In genomic region chr1:204763773-204764427, GRCh38 we compare ENCODE assay signal across 8 cellular contexts.
DNase-seq lines count a peak whose midpoint lies in the region; FAIRE-seq and TF ChIP-seq lines count a peak whose summit lies in the region.

No MANE protein-coding gene starts in this region.

- no peak overlapping the region for H2AK5ac ChIP-seq in H9 (ENCODE audit: insufficient read length, low read length)

- no peaks in the 10 kb centered on the region for H3K36me3 ChIP-seq in left ventricle myocardium inferior

- no peak overlapping the region for H2BK12ac ChIP-seq in H9 (ENCODE audit: insufficient read length, low read depth, low read length)

- intact Hi-C loops in left ventricle myocardium inferior (cut with micrococcal nuclease) = loop anchor here (5.0 kb wide), 1 partner anchor 197 kb away; no protein-coding TSS in a partner anchor

- H3K23me2 ChIP-seq in H9 (ENCODE audit: insufficient read length, low read depth, low read length, poor library complexity, severe bottlenecking) = no peaks in the 10 kb centered on the region

- H3K36me3 Mint-ChIP-seq in H9 (ENCODE audit: insufficient read depth in 1 of 3, low read depth in 3 of 3) = peaks cover 0 to 4% (median 0%) of the 10 kb centered on the region in 3 experiments; a peak in 1 of 7 replicates

- H4K5ac ChIP-seq in H9 (ENCODE audit: insufficient read length, low read depth, low read length) = no peak overlapping the region

- peak overlapping the region; percentile 32 for H3K4me2 ChIP-seq in H9 (ENCODE audit: insufficient read depth, insufficient read length, low read length)

- no peaks in the 10 kb centered on the region for H3K79me1 ChIP-seq in H9 (ENCODE audit: insufficient read depth, low read depth, low read length, poor library complexity, severe bottlenecking)

- peak overlapping the region in 1 of 3 experiments; percentile 37; a peak in 1 of 7 replicates for H3K27ac Mint-ChIP-seq in H9

- WGBS in H9 (ENCODE audit: extremely low coverage, insufficient read length, low lambda C conversion rate) = no CpG with 5 or more reads among the region's 18 CpGs

- H4K91ac ChIP-seq in H9 (ENCODE audit: insufficient read length, low read depth, low read length) = no peak overlapping the region

- H3K9me3 ChIP-seq in H9 (ENCODE audit: control insufficient read depth, low read depth, low read length) = no peaks in the 10 kb centered on the region
- H3K9me3 ChIP-seq in left ventricle myocardium inferior (replicated peaks) = peaks cover 19% of the 10 kb centered on the region

- no peak overlapping the region for H2AFZ ChIP-seq in H9 (ENCODE audit: low read length)

- no peak overlapping the region for H3K4me3 ChIP-seq in left ventricle myocardium inferior

- peak overlapping the region in 1 of 2 experiments; percentile 21; a peak in 1 of 5 replicates for H3K4me3 Mint-ChIP-seq in H9

- H3K4me1 Mint-ChIP-seq in H9 = peaks cover 15% of the 10 kb centered on the region in 2 experiments

- H4K20me1 ChIP-seq in H9 (ENCODE audit: control insufficient read depth, insufficient read depth, insufficient read length) = no peaks in the 10 kb centered on the region

- H2BK15ac ChIP-seq in H9 (ENCODE audit: low read depth, low read length) = no peak overlapping the region

- no peak overlapping the region for H3K23ac ChIP-seq in H9 (ENCODE audit: insufficient read length, low read depth, low read length)

- peak; percentile 68 for FAIRE-seq in D721Med (lab: Jason Lieb, UNC)

- H3K9me3 Mint-ChIP-seq in H9 = no peaks in the 10 kb centered on the region

- no peak overlapping the region for H3K14ac ChIP-seq in H9 (ENCODE audit: insufficient read depth, low read length)

- H3K18ac ChIP-seq in H9 (ENCODE audit: insufficient read length, low read depth, low read length) = no peak overlapping the region

- DNase-seq in D721Med (ENCODE audit: insufficient read length, low spot score) (peak; percentile 46), H9 (peak; percentile 91), NCI-H1092 (lab: John Stamatoyannopoulos, UW) (peak; percentile 72), SW 1271 (lab: John Stamatoyannopoulos, UW) (peak; percentile 23 to 33), left ventricle myocardium inferior (peak; percentile 59), retina (peak; percentile 82), NCI-H2171 treated with DMSO at 0.1 percent for 48 hours (lab: John Stamatoyannopoulos, UW) (no peak)
- peak; percentile 44 for DNase-seq in activated naive CD8-positive, alpha-beta T cell treated with anti-CD3 and anti-CD28 coated beads, Interleukin-2, amount 50 U/mL, for 16 hours (ENCODE audit: low read depth, low spot score)

- no peaks in the 10 kb centered on the region; the same call in 1 of the 2 replicates for H3K27me3 ChIP-seq in H9 (ENCODE audit: insufficient read depth, low read length)
- peaks cover 87% of the 10 kb centered on the region for H3K27me3 ChIP-seq in left ventricle myocardium inferior (ENCODE audit: low read depth)

- H3K9ac ChIP-seq in H9 (ENCODE audit: extremely low read depth, insufficient read length, low read length) = no peak overlapping the region

- H3K79me2 ChIP-seq in H9 (ENCODE audit: insufficient read depth, low read length) = no peaks in the 10 kb centered on the region

- H4K8ac ChIP-seq in H9 (replicated peaks; ENCODE audit: insufficient read length, low read depth, low read length) = no peak overlapping the region

- H3K4ac ChIP-seq in H9 (ENCODE audit: low read depth, low read length) = no peak overlapping the region

- H2BK20ac ChIP-seq in H9 (ENCODE audit: low read depth, low read length, poor library complexity, severe bottlenecking) = no peak overlapping the region

- H2BK120ac ChIP-seq in H9 (ENCODE audit: low read depth, low read length, poor library complexity, severe bottlenecking) = no peak overlapping the region

- no peaks in the 10 kb centered on the region for H3K4me1 ChIP-seq in H9 (ENCODE audit: insufficient read depth, low read length)
- peaks cover 11% of the 10 kb centered on the region for H3K4me1 ChIP-seq in left ventricle myocardium inferior

- H3K27ac ChIP-seq in H9 (ENCODE audit: insufficient read length, low read depth, low read length) (no peak overlapping the region), left ventricle myocardium inferior (replicated peaks) (no peak overlapping the region)

- no peak overlapping the region for H2BK5ac ChIP-seq in H9 (ENCODE audit: insufficient read length, low read length)

- H3K56ac ChIP-seq in H9 (ENCODE audit: insufficient read length, low read depth, low read length) = no peak overlapping the region

- H3K27me3 Mint-ChIP-seq in H9 (ENCODE audit: low read depth) = peaks cover 36% of the 10 kb centered on the region

- no peak overlapping the region for H3T11ph ChIP-seq in H9 (ENCODE audit: low read length)

- TF ChIP-seq CTCF in D721Med (IDR thresholded peaks at IDR 0.05; ENCODE audit: insufficient read depth, missing control alignments) (peak; percentile 96), H9 (conservative IDR thresholded peaks at IDR 0.05) (peak; percentile 98), left ventricle myocardium inferior (IDR thresholded peaks at IDR 0.05; ENCODE audit: borderline replicate concordance) (peak; percentile 83)
